In the genomic region with DNA sequence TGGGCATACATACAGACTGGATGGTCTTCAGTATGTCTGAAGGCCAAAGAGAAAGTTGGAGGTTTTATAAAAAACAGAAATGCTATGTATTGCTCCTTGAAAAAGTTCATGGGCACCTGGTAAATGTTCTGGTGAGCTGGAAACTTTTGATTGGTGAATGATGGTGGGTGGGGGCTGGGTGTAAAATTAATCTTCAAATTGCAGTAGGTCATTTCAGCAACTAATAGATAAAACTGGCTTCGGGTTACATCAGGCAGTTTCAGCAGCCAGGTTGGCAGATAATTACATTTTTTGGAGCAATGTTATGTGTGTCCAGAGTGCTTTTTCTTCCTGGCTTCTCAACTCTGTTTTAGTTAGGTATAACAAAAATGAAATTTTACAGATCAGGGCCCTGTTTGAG, we compare ENCODE assay signal across 26 cellular contexts. TPM values are rescaled to one million over a fixed set of nuclear protein-coding genes. Genes with fewer than 3 reads are reported as not detected.
DNase-seq lines count a peak whose midpoint lies in the region; ATAC-seq, FAIRE-seq and TF ChIP-seq lines count a peak whose summit lies in the region.
"Had no signal": no experiment of that assay in that cellular context is flagged by ENCODE, and none has a peak within 500 bp of the region (broad histone marks: within the 10 kb centered on the region; RNA-seq: fewer than 3 reads in every experiment).

No MANE protein-coding gene starts in this region.

- intact Hi-C loops in HepG2 (cut with micrococcal nuclease; ENCODE audit: unreplicated experiment) (no loop called here), esophagus squamous epithelium (cut with DNase I) (no loop called here), right lobe of liver (cut with DNase I) (no loop called here)

- no peak for TF ChIP-seq POLR2A in HepG2 (IDR thresholded peaks at IDR 0.05; ENCODE audit: insufficient read depth in 1 of 2, low read depth in 2 of 2, low read length in 2 of 2)
- TF ChIP-seq POLR2A in esophagus squamous epithelium (IDR thresholded peaks at IDR 0.05) = no peak
- no peak for TF ChIP-seq POLR2A in right lobe of liver (IDR thresholded peaks at IDR 0.05)

- CTCF ChIA-PET in HepG2 (lab: Yijun Ruan, JAX; ENCODE audit: low intra/inter-chr PET ratio, low total read pairs) = no interaction called here

- H3K27me3 ChIP-seq in liver (ENCODE audit: control insufficient read depth in 4 of 4, insufficient read depth in 4 of 4, low read length in 3 of 4) = no peaks in the 10 kb centered on the region
- no peaks in the 10 kb centered on the region; a peak in 1 of 5 replicates for H3K27me3 ChIP-seq in HepG2 (ENCODE audit: control insufficient read depth in 1 of 2, insufficient read depth in 2 of 2, low read length in 2 of 2)
- no peaks in the 10 kb centered on the region for H3K27me3 ChIP-seq in esophagus squamous epithelium
- H3K27me3 ChIP-seq in right lobe of liver = no peaks in the 10 kb centered on the region
- H3K27me3 ChIP-seq: BE2C; BLaER1 treated with 17β-estradiol and CSF1 and Interleukin-3, amounts not matched to agents 10 nM and 100 nM had no signal

- BruUV-seq in HepG2 (replicated peaks; lab: Mats Ljungman, UMichigan) = no TSS peak

- in situ Hi-C loops in HepG2 (cut with HindIII; ENCODE audit: extremely low pct_ligation_motif_present, low pct_unique_long_range_greater_than_20kb) = no loop called here

- TF ChIP-seq EP300 in HepG2 (IDR thresholded peaks at IDR 0.05; ENCODE audit: low read depth in 2 of 2, low read length in 2 of 2) (no peak), HepG2 (CRISPR knock-in tag; IDR thresholded peaks at IDR 0.05; ENCODE audit: borderline replicate concordance) (no peak)

- FAIRE-seq in HepG2 (lab: Jason Lieb, UNC) = no peak
- FAIRE-seq: A204.1, G401.6, GM12892, GM19239, H1 had no signal

- 33% methylated on average over 1 of the region's 1 CpG for WGBS in liver
- 6% methylated on average over 1 of the region's 1 CpG for WGBS in HepG2 (ENCODE audit: low lambda C conversion rate)
- WGBS in esophagus squamous epithelium, 2 donors = 85 to 86% methylated on average over 1 of the region's 1 CpG
- WGBS in right lobe of liver (ENCODE audit: insufficient coverage, low coverage, low lambda C conversion rate, missing lambda C conversion rate) = 23% methylated on average over 1 of the region's 1 CpG

- H3K36me3 ChIP-seq in liver (ENCODE audit: control insufficient read depth in 4 of 4, insufficient read depth in 3 of 4, low read depth in 1 of 4, low read length in 3 of 4) (no peaks in the 10 kb centered on the region), HepG2 (replicated peaks in 1 of 2; ENCODE audit: control insufficient read depth in 1 of 2, insufficient read depth in 2 of 2, low read length in 2 of 2) (no peaks in the 10 kb centered on the region), esophagus squamous epithelium (no peaks in the 10 kb centered on the region), right lobe of liver (no peaks in the 10 kb centered on the region)
- H3K36me3 ChIP-seq: BE2C had no signal

- no peaks in the 10 kb centered on the region for H3K79me2 ChIP-seq in HepG2 (ENCODE audit: insufficient read depth, low read length)

- DNase-seq in HepG2 (ENCODE audit: low spot score) (no peak), epithelial cell of prostate (ENCODE audit: low read depth, low spot score) (no peak), esophagus squamous epithelium (lab: John Stamatoyannopoulos, UW) (no peak), right lobe of liver (peak in 1 of 3 donors; percentile 70), CD1c-positive myeloid dendritic cell (ENCODE audit: extremely low spot score) (no peak), NCI-H1694 treated with DMSO at 0.1 percent for 48 hours (lab: John Stamatoyannopoulos, UW) (no peak), NCI-H2227 (lab: John Stamatoyannopoulos, UW; ENCODE audit: unreplicated experiment) (no peak)
- DNase-seq: ACHN; AML-193; BE2C; CD4-positive, alpha-beta memory T cell; COR-L47; DMS153; DND-41; GM23248; H7; HCEC 1CT had no signal

- H3K4me2 ChIP-seq in HepG2 (ENCODE audit: low read depth, low read length) = no peak overlapping the region
- H3K4me2 ChIP-seq: BLaER1 treated with 17β-estradiol and CSF1 and Interleukin-3, amounts not matched to agents 10 nM and 100 nM had no signal

- H3K9me3 ChIP-seq in liver (ENCODE audit: control insufficient read depth in 4 of 4, low read length in 3 of 4) (peaks cover 2 to 13% (median 6%) of the 10 kb centered on the region in 4 donors), HepG2 (ENCODE audit: low read length) (no peaks in the 10 kb centered on the region), esophagus squamous epithelium (peaks cover 0 to 31% (median 15%) of the 10 kb centered on the region in 3 donors), right lobe of liver (peaks cover 0 to 4% (median 0%) of the 10 kb centered on the region in 4 donors)
- H3K9me3 ChIP-seq: BE2C had no signal

- H4K20me1 ChIP-seq in HepG2 (ENCODE audit: insufficient read depth, low read length) = no peaks in the 10 kb centered on the region
- H4K20me1 ChIP-seq: BLaER1 treated with 17β-estradiol and CSF1 and Interleukin-3, amounts not matched to agents 10 nM and 100 nM had no signal

- no peak for TF ChIP-seq RAD21 in liver (IDR thresholded peaks at IDR 0.05)
- TF ChIP-seq RAD21 in HepG2 (CRISPR knock-in tag; IDR thresholded peaks at IDR 0.05) = no peak

- no peak overlapping the region for H2AFZ ChIP-seq in HepG2 (ENCODE audit: low read length)
- H2AFZ ChIP-seq: GM23248 had no signal

- POLR2A ChIA-PET in HepG2 (lab: Yijun Ruan, JAX) = no interaction called here

- TF ChIP-seq CTCF in liver (IDR thresholded peaks at IDR 0.05; ENCODE audit: low read depth, low read length, missing input control) (no peak), HepG2 (CRISPR knock-in tag; IDR thresholded peaks at IDR 0.05) (no peak), esophagus squamous epithelium (IDR thresholded peaks at IDR 0.05) (no peak), right lobe of liver (IDR thresholded peaks at IDR 0.05) (no peak)

- ATAC-seq in HepG2 (no peak), right lobe of liver (peak; percentile 8 to 56 (median 33))

- H3K27ac ChIP-seq in liver (ENCODE audit: low read depth in 1 of 2, low read length in 2 of 2) (peak overlapping the region in 1 of 2 donors; percentile 75), HepG2 (ENCODE audit: extremely low read length, insufficient read depth, low read length) (no peak overlapping the region), epithelial cell of prostate (peak overlapping the region; percentile 57), esophagus squamous epithelium (peak overlapping the region in 3 of 4 donors; percentile 59 to 76 (median 67)), right lobe of liver (peak overlapping the region in 2 of 3 donors; percentile 44 to 74)
- H3K27ac ChIP-seq: 22Rv1; BLaER1 treated with 17β-estradiol and CSF1 and Interleukin-3, amounts not matched to agents 10 nM and 100 nM; GM23248 had no signal

- H3K4me3 ChIP-seq in liver (ENCODE audit: low read depth in 1 of 3, low read length in 3 of 3) (no peak overlapping the region), HepG2 (replicated peaks in 1 of 3; ENCODE audit: insufficient read depth in 1 of 3, low read depth in 2 of 3, low read length in 3 of 3) (no peak overlapping the region), esophagus squamous epithelium (no peak overlapping the region), right lobe of liver (no peak overlapping the region)
- H3K4me3 ChIP-seq: BLaER1 treated with 17β-estradiol and CSF1 and Interleukin-3, amounts not matched to agents 10 nM and 100 nM; GM23248 had no signal

- H3K4me1 ChIP-seq in liver (ENCODE audit: control insufficient read depth in 4 of 4, insufficient read depth in 4 of 4, low read length in 3 of 4) (peaks cover 0 to 46% (median 21%) of the 10 kb centered on the region in 4 donors), HepG2 (ENCODE audit: insufficient read depth, low read length) (no peaks in the 10 kb centered on the region; the same call in 1 of the 2 replicates), esophagus squamous epithelium (peaks cover 0 to 42% (median 13%) of the 10 kb centered on the region in 3 donors), right lobe of liver (peaks cover 0 to 52% (median 23%) of the 10 kb centered on the region in 4 donors)
- H3K4me1 ChIP-seq: BE2C; BLaER1 treated with 17β-estradiol and CSF1 and Interleukin-3, amounts not matched to agents 10 nM and 100 nM had no signal

- H3K9ac ChIP-seq in liver (ENCODE audit: low read depth in 1 of 2, low read length in 2 of 2) = no peak overlapping the region
- no peak overlapping the region for H3K9ac ChIP-seq in HepG2 (ENCODE audit: insufficient read depth, low read depth, low read length)
- H3K9ac ChIP-seq: BLaER1 treated with 17β-estradiol and CSF1 and Interleukin-3, amounts not matched to agents 10 nM and 100 nM; GM23248 had no signal

RNA-seq across cellular contexts. Expression of gene SDR9C7, which starts 35.3 kb away (rescaled TPM):
- total RNA-seq in liver = not detected
- polyA plus RNA-seq in liver = not detected
- total RNA-seq in HepG2 (2016; rRNA removed; fragmentation: Illumina TruSeq; extraction: Trizol) = not detected in 2 replicates
- not detected in 2 replicates for total RNA-seq in HepG2 (2016; cell fraction: cytosol; rRNA removed; fragmentation: Illumina TruSeq; extraction: Trizol; ENCODE audit: low read depth)
- total RNA-seq in HepG2 (2016; cell fraction: insoluble cytoplasmic fraction; rRNA removed; fragmentation: Illumina TruSeq; extraction: Trizol) = not detected in 2 replicates
- total RNA-seq in HepG2 (2016; cell fraction: membrane; rRNA removed; fragmentation: Illumina TruSeq; extraction: Trizol) = not detected in 2 replicates
- total RNA-seq in HepG2 (2016; cell fraction: nucleus; rRNA removed; fragmentation: Illumina TruSeq; extraction: Trizol) = not detected in 2 replicates
- polyA plus RNA-seq in HepG2 (2011; rRNA removed) = 0.04 TPM in 1 of 2 replicates, not detected in the other
- polyA plus RNA-seq in HepG2 (2011; cell fraction: cytosol; rRNA removed) = not detected in 2 replicates
- 0.08 TPM in 1 of 2 replicates, not detected in the other for polyA plus RNA-seq in HepG2 (2011; cell fraction: nucleus; rRNA removed)
- polyA plus RNA-seq in HepG2 (2012) = not detected in 2 replicates
- polyA plus RNA-seq in HepG2 (2016; cell fraction: cytosol; fragmentation: Illumina TruSeq; extraction: Trizol; ENCODE audit: low read depth) = not detected in 2 replicates
- not detected in 2 replicates for polyA plus RNA-seq in HepG2 (2016; cell fraction: insoluble cytoplasmic fraction; fragmentation: Illumina TruSeq; extraction: Trizol; ENCODE audit: low read depth)
- polyA plus RNA-seq in HepG2 (2016; cell fraction: membrane; fragmentation: Illumina TruSeq; extraction: Trizol; ENCODE audit: low read depth) = not detected in 2 replicates
- polyA plus RNA-seq in HepG2 (2016; cell fraction: nucleus; fragmentation: Illumina TruSeq; extraction: Trizol; ENCODE audit: insufficient read depth, low read depth) = not detected in 2 replicates
- polyA minus RNA-seq in HepG2 (2011; rRNA and poly(A)+ RNA removed; ENCODE audit: low replicate concordance) = not detected in 2 replicates
- not detected in 2 replicates for polyA minus RNA-seq in HepG2 (2011; cell fraction: cytosol; rRNA and poly(A)+ RNA removed)
- polyA minus RNA-seq in HepG2 (2011; cell fraction: nucleus; rRNA and poly(A)+ RNA removed) = not detected in 2 replicates
- total RNA-seq in esophagus squamous epithelium = 10 to 100 TPM in 3 of 4 donors, 1 to 10 TPM in 1; 2.9 to 42.1 (median 19.8) TPM
- total RNA-seq in right lobe of liver = not detected
- total RNA-seq: CD4-positive, alpha-beta memory T cell; GM23248; H1 had no signal
- polyA plus RNA-seq: CD14-positive monocyte; CD4-positive, alpha-beta memory T cell; GM23248 had no signal

RNA-seq across cellular contexts. Expression of gene RDH16, which starts 58.5 kb away (rescaled TPM):
- total RNA-seq in liver = 100 to 1,000 TPM in 1 of 2 donors, 10 to 100 TPM in 1; 12.9 to 382 TPM
- 100 to 1,000 TPM; 187 to 251 TPM for polyA plus RNA-seq in liver
- 0.07 and 0.13 TPM in 2 replicates for total RNA-seq in HepG2 (2016; rRNA removed; fragmentation: Illumina TruSeq; extraction: Trizol)
- not detected in 2 replicates for total RNA-seq in HepG2 (2016; cell fraction: cytosol; rRNA removed; fragmentation: Illumina TruSeq; extraction: Trizol; ENCODE audit: low read depth)
- 0.09 and 0.22 TPM in 2 replicates for total RNA-seq in HepG2 (2016; cell fraction: insoluble cytoplasmic fraction; rRNA removed; fragmentation: Illumina TruSeq; extraction: Trizol)
- total RNA-seq in HepG2 (2016; cell fraction: membrane; rRNA removed; fragmentation: Illumina TruSeq; extraction: Trizol) = 0.07 and 0.09 TPM in 2 replicates
- 0.34 TPM in 1 of 2 replicates, not detected in the other for total RNA-seq in HepG2 (2016; cell fraction: nucleus; rRNA removed; fragmentation: Illumina TruSeq; extraction: Trizol)
- polyA plus RNA-seq in HepG2 (2011; rRNA removed) = 0.05 TPM in 2 replicates
- 0.04 and 0.05 TPM in 2 replicates for polyA plus RNA-seq in HepG2 (2011; cell fraction: cytosol; rRNA removed)
- polyA plus RNA-seq in HepG2 (2011; cell fraction: nucleus; rRNA removed) = 0.23 and 0.26 TPM in 2 replicates
- 0.09 and 0.50 TPM in 2 replicates for polyA plus RNA-seq in HepG2 (2012)
- 0.09 TPM in 1 of 2 replicates, not detected in the other for polyA plus RNA-seq in HepG2 (2016; cell fraction: cytosol; fragmentation: Illumina TruSeq; extraction: Trizol; ENCODE audit: low read depth)
- polyA plus RNA-seq in HepG2 (2016; cell fraction: insoluble cytoplasmic fraction; fragmentation: Illumina TruSeq; extraction: Trizol; ENCODE audit: low read depth) = 0.19 TPM in 1 of 2 replicates, not detected in the other
- 0.08 and 0.13 TPM in 2 replicates for polyA plus RNA-seq in HepG2 (2016; cell fraction: membrane; fragmentation: Illumina TruSeq; extraction: Trizol; ENCODE audit: low read depth)
- 0.25 and 0.44 TPM in 2 replicates for polyA plus RNA-seq in HepG2 (2016; cell fraction: nucleus; fragmentation: Illumina TruSeq; extraction: Trizol; ENCODE audit: insufficient read depth, low read depth)
- polyA minus RNA-seq in HepG2 (2011; rRNA and poly(A)+ RNA removed; ENCODE audit: low replicate concordance) = 0.18 TPM in 1 of 2 replicates, not detected in the other
- polyA minus RNA-seq in HepG2 (2011; cell fraction: cytosol; rRNA and poly(A)+ RNA removed) = not detected in 2 replicates
- 0.13 and 0.37 TPM in 2 replicates for polyA minus RNA-seq in HepG2 (2011; cell fraction: nucleus; rRNA and poly(A)+ RNA removed)
- total RNA-seq in esophagus squamous epithelium = 1 to 10 TPM in 3 of 4 donors, under 1 TPM in 1; 0.38 to 4.5 (median 2.1) TPM
- total RNA-seq in right lobe of liver = 100 to 1,000 TPM in 4 of 6 experiments, 10 to 100 TPM in 2; 84.6 to 481 (median 147) TPM
- total RNA-seq: GM23248 had no signal
- polyA plus RNA-seq: CD14-positive monocyte, GM23248 had no signal
